Comparison of ENCODE assay signal across 22 cellular contexts in genomic region chr11:115617767-115618166, GRCh38.
DNase-seq lines count a peak whose midpoint lies in the region; ATAC-seq and TF ChIP-seq lines count a peak whose summit lies in the region.
"Had no signal": no experiment of that assay in that cellular context is flagged by ENCODE, and none has a peak within 500 bp of the region (broad histone marks: within the 10 kb centered on the region; RNA-seq: fewer than 3 reads in every experiment).

No MANE protein-coding gene starts in this region.

- peak overlapping the region; percentile 7 for H3K27ac Mint-ChIP-seq in chondrocyte (ENCODE audit: unreplicated experiment)

- no peaks in the 10 kb centered on the region for H4K20me1 ChIP-seq in BLaER1
- H4K20me1 ChIP-seq in BLaER1 treated with 17β-estradiol and CSF1 and Interleukin-3, amounts not matched to agents 10 nM and 100 nM, result no peaks in the 10 kb centered on the region; a peak in 1 of 22 replicates

- no peak overlapping the region for H3K4me3 ChIP-seq in BLaER1
- no peak overlapping the region for H3K4me3 ChIP-seq in BLaER1 treated with 17β-estradiol and CSF1 and Interleukin-3, amounts not matched to agents 10 nM and 100 nM
- H3K4me3 ChIP-seq in WERI-Rb-1 (ENCODE audit: low read depth, low read length), result no peak overlapping the region
- H3K4me3 ChIP-seq: PC-9, SK-N-MC had no signal

- no peak for TF ChIP-seq CTCF in chondrocyte (IDR thresholded peaks at IDR 0.05)
- no peak for TF ChIP-seq CTCF in WERI-Rb-1 (IDR thresholded peaks at IDR 0.05; ENCODE audit: low read depth, low read length)

- H3K9me3 Mint-ChIP-seq in chondrocyte (ENCODE audit: low read depth), result no peaks in the 10 kb centered on the region

- H3K36me3 ChIP-seq in BLaER1 (no peaks in the 10 kb centered on the region), WERI-Rb-1 (no peaks in the 10 kb centered on the region)
- H3K36me3 ChIP-seq in BLaER1 treated with 17β-estradiol and CSF1 and Interleukin-3, amounts not matched to agents 10 nM and 100 nM, result no peaks in the 10 kb centered on the region

- no peak overlapping the region for H3K4me3 Mint-ChIP-seq in chondrocyte (ENCODE audit: unreplicated experiment)

- no peaks in the 10 kb centered on the region for H3K9me3 ChIP-seq in BLaER1
- H3K9me3 ChIP-seq in BLaER1 treated with 17β-estradiol and CSF1 and Interleukin-3, amounts not matched to agents 10 nM and 100 nM (replicated peaks in 1 of 11), result 0 out of 22 replicates have a peak, but pooled peaks cover 0 to 7% (median 0%) of the 10 kb centered on the region in 11 experiments
- H3K9me3 ChIP-seq in WERI-Rb-1 (ENCODE audit: severe bottlenecking), result no peaks in the 10 kb centered on the region

- H3K4me1 ChIP-seq in BLaER1, result peaks cover 18% of the 10 kb centered on the region
- H3K4me1 ChIP-seq in BLaER1 treated with 17β-estradiol and CSF1 and Interleukin-3, amounts not matched to agents 10 nM and 100 nM, result peaks cover 0 to 19% (median 12%) of the 10 kb centered on the region in 10 experiments; a peak in 14 of 20 replicates

- no peak for DNase-seq in chondrocyte (ENCODE audit: low spot score)
- DNase-seq in left kidney (ENCODE audit: low read depth, low spot score), result peak; percentile 33
- DNase-seq in WERI-Rb-1, result no peak
- no peak for DNase-seq in OCI-M1 (lab: John Stamatoyannopoulos, UW)
- DNase-seq: DMS153; DND-41; HCEC 1CT; Karpas-422; NCI-H1092; NCI-H1417 treated with DMSO at 0.1 percent for 48 hours; NCI-H187; NCI-H2081 treated with DMSO at 0.1 percent for 48 hours; NCI-H524 treated with DMSO at 0.1 percent for 48 hours; NCI-H82; NK-92 treated with Interleukin-12 subunit alpha and Interleukin-12 subunit beta, amount 100 ng/mL, for 24 hours; PC-9; SHP77 had no signal

- no peak overlapping the region for H3K27ac ChIP-seq in BLaER1
- H3K27ac ChIP-seq in BLaER1 treated with 17β-estradiol and CSF1 and Interleukin-3, amounts not matched to agents 10 nM and 100 nM, result no peak overlapping the region
- H3K27ac ChIP-seq in WERI-Rb-1, result no peak overlapping the region
- H3K27ac ChIP-seq: PC-9, SK-N-MC had no signal

- peaks cover 1% of the 10 kb centered on the region for H3K36me3 Mint-ChIP-seq in chondrocyte (ENCODE audit: low read depth)

- ATAC-seq in GM19397 (IDR thresholded peaks at IDR 0.05; ENCODE audit: unreplicated experiment), result no peak
- no peak for ATAC-seq in HG03378 (IDR thresholded peaks at IDR 0.05; ENCODE audit: unreplicated experiment)

- peaks cover 6% of the 10 kb centered on the region for H3K27me3 Mint-ChIP-seq in chondrocyte (ENCODE audit: low read depth)

- peak overlapping the region; percentile 50 for H3K4me2 ChIP-seq in BLaER1
- H3K4me2 ChIP-seq in BLaER1 treated with 17β-estradiol and CSF1 and Interleukin-3, amounts not matched to agents 10 nM and 100 nM, result peak overlapping the region in 6 of 11 experiments; percentile 36 to 68 (median 48); a peak in 11 of 22 replicates
- H3K4me2 ChIP-seq: PC-9 had no signal

- H3K4me1 Mint-ChIP-seq in chondrocyte (ENCODE audit: low read depth), result peaks cover 48% of the 10 kb centered on the region

- H3K27me3 ChIP-seq in BLaER1 (no peaks in the 10 kb centered on the region), WERI-Rb-1 (ENCODE audit: insufficient read depth, low read depth, severe bottlenecking) (no peaks in the 10 kb centered on the region)
- no peaks in the 10 kb centered on the region for H3K27me3 ChIP-seq in BLaER1 treated with 17β-estradiol and CSF1 and Interleukin-3, amounts not matched to agents 10 nM and 100 nM

- H3K9ac ChIP-seq in BLaER1, result no peak overlapping the region
- no peak overlapping the region for H3K9ac ChIP-seq in BLaER1 treated with 17β-estradiol and CSF1 and Interleukin-3, amounts not matched to agents 10 nM and 100 nM
